2 cellular contexts compared by ENCODE assay signal in the genomic region with DNA sequence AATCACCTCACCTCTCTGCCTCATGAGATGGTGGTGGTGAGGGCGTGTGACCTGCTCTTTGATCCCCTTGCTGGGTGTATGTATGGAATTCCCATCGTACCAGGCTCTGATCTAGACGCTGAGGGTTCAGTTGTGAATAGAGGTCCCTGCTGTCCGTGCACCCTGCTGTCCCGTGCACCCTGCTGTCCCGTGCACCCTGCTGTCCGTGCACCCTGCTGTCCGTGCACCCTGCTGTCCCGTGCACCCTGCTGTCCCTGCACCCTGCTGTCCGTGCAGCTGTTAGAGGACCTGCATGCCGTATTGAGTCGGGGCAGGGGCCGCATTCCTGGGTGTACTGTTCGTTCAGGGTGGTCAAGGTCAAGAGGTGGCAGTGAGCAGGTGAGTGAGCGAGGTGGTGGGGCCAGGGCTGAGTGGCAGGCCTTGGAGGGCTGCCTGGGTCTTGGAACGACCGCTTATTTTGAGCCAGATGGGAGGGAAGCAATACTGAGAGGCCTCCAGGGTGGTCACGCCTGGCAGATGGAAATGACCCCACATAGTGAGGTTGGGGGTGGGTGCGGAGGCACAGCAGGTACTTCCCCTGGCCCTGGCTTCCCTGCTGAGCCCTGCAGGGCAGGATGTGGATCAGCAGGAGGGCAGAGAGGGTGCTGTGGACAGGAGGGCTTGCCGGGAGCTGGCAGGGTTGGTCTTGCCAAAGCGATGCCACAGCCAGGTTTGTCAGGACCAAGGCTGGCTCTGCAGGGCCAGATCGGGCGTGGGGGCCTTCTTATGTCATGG.
TF ChIP-seq lines count a peak whose summit lies in the region.

No MANE protein-coding gene starts in this region.

TF ChIP-seq in K562, 482 proteins besides CTCF, POLR2A, EP300 and RAD21:
- TF ChIP-seq, protein P1, sequence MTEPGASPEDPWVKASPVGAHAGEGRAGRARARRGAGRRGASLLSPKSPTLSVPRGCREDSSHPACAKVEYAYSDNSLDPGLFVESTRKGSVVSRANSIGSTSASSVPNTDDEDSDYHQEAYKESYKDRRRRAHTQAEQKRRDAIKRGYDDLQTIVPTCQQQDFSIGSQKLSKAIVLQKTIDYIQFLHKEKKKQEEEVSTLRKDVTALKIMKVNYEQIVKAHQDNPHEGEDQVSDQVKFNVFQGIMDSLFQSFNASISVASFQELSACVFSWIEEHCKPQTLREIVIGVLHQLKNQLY (CRISPR knock-in tag; conservative IDR thresholded peaks at IDR 0.05), result no peak
- TF ChIP-seq POLR2G (IDR thresholded peaks at IDR 0.05; ENCODE audit: low read depth, low read length) (peak; percentile 68), HDAC6 (IDR thresholded peaks at IDR 0.05; ENCODE audit: low read depth, low read length) (peak; percentile 97), RBFOX2 (IDR thresholded peaks at IDR 0.05; ENCODE audit: low read depth, low read length) (peak; percentile 64), PYGO2 (tag; IDR thresholded peaks at IDR 0.05) (no peak), POLR2AphosphoS5 (IDR thresholded peaks at IDR 0.05; ENCODE audit: control insufficient read depth, insufficient read depth, low read depth, low read length) (no peak), ZKSCAN8 (CRISPR knock-in tag; IDR thresholded peaks at IDR 0.05) (no peak), RBM22 (IDR thresholded peaks at IDR 0.05; ENCODE audit: low read depth, low read length, poor library complexity, severe bottlenecking) (peak; percentile 80)

TF ChIP-seq in neural cell, 6 proteins besides CTCF, POLR2A, EP300 and RAD21:
- no peak for TF ChIP-seq SMC3 (conservative IDR thresholded peaks at IDR 0.05; ENCODE audit: poor library complexity)
- TF ChIP-seq TAF1 (IDR thresholded peaks at IDR 0.05; ENCODE audit: low read depth), result no peak
- TF ChIP-seq MXI1 (conservative IDR thresholded peaks at IDR 0.05; ENCODE audit: poor library complexity, severe bottlenecking), result no peak
- TF ChIP-seq POLR2AphosphoS5 (IDR thresholded peaks at IDR 0.05), result peak; percentile 33
- TF ChIP-seq, protein P2, sequence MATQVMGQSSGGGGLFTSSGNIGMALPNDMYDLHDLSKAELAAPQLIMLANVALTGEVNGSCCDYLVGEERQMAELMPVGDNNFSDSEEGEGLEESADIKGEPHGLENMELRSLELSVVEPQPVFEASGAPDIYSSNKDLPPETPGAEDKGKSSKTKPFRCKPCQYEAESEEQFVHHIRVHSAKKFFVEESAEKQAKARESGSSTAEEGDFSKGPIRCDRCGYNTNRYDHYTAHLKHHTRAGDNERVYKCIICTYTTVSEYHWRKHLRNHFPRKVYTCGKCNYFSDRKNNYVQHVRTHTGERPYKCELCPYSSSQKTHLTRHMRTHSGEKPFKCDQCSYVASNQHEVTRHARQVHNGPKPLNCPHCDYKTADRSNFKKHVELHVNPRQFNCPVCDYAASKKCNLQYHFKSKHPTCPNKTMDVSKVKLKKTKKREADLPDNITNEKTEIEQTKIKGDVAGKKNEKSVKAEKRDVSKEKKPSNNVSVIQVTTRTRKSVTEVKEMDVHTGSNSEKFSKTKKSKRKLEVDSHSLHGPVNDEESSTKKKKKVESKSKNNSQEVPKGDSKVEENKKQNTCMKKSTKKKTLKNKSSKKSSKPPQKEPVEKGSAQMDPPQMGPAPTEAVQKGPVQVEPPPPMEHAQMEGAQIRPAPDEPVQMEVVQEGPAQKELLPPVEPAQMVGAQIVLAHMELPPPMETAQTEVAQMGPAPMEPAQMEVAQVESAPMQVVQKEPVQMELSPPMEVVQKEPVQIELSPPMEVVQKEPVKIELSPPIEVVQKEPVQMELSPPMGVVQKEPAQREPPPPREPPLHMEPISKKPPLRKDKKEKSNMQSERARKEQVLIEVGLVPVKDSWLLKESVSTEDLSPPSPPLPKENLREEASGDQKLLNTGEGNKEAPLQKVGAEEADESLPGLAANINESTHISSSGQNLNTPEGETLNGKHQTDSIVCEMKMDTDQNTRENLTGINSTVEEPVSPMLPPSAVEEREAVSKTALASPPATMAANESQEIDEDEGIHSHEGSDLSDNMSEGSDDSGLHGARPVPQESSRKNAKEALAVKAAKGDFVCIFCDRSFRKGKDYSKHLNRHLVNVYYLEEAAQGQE (IDR thresholded peaks at IDR 0.05; ENCODE audit: borderline replicate concordance), result no peak
